8 cellular contexts compared by ENCODE assay signal in genomic region chr9:99660191-99660636, GRCh38.
DNase-seq lines count a peak whose midpoint lies in the region; ATAC-seq lines count a peak whose summit lies in the region.

No MANE protein-coding gene starts in this region.

- DNase-seq in left ventricle myocardium superior (no peak), H7 (no peak), T1000 (lab: John Stamatoyannopoulos, UW) (no peak), NCI-H2081 (lab: John Stamatoyannopoulos, UW) (no peak), KG1 (lab: John Stamatoyannopoulos, UW) (no peak)

- no peaks in the 10 kb centered on the region for H3K36me3 ChIP-seq in H7 (replicated peaks; ENCODE audit: control insufficient read depth, insufficient read depth, low read length)

- H3K4me3 ChIP-seq in H7 (ENCODE audit: insufficient read depth, low read depth, low read length) = no peak overlapping the region

- intact Hi-C loops in left ventricle myocardium superior (cut with micrococcal nuclease) = no loop called here

- peak; percentile 93 for ATAC-seq in GM18502 (IDR thresholded peaks at IDR 0.05; ENCODE audit: poor library complexity, unreplicated experiment)
- ATAC-seq in GM21447 (IDR thresholded peaks at IDR 0.05; ENCODE audit: unreplicated experiment) = peak; percentile 86
- peak; percentile 81 for ATAC-seq in HG03469 (IDR thresholded peaks at IDR 0.05; ENCODE audit: unreplicated experiment)
- ATAC-seq in left ventricle myocardium superior = peak; percentile 28

- H3K27me3 ChIP-seq in H7 (ENCODE audit: control insufficient read depth, insufficient read depth, low read length) = no peaks in the 10 kb centered on the region

Comparison
In these comparisons a context has a peak if more than half of its experiments do, and no peak if none do; other contexts are left out.
1. ATAC-seq: peak in every context shown above with its lines; median percentile 93 in GM18502; 86 in GM21447; 81 in HG03469; 28 in left ventricle myocardium superior.